Comparison of ENCODE assay signal across 8 cellular contexts in genomic region chr12:53352331-53353258, GRCh38. TPM values are rescaled to one million over a fixed set of nuclear protein-coding genes. Genes with fewer than 3 reads are reported as not detected.
A peak's percentile ranks its signal among the peaks of the same experiment; 100 is the strongest.
DNase-seq lines count a peak whose midpoint lies in the region; ATAC-seq and TF ChIP-seq lines count a peak whose summit lies in the region.

No MANE protein-coding gene starts in this region.

- in situ Hi-C loops in GM23248 (cut with MboI), result no loop called here

- peaks cover 3% of the 10 kb centered on the region; the same call in 1 of the 2 replicates for H3K4me1 ChIP-seq in GM23248 (ENCODE audit: insufficient read depth)

- H3K4me3 Mint-ChIP-seq in activated naive CD4-positive, alpha-beta T cell treated with anti-CD3 and anti-CD28 coated beads, Interleukin-2, amount 10 ng/mL, durations not matched to agents 7 days and 5 days, result no peak overlapping the region
- H3K4me3 Mint-ChIP-seq in glutamatergic neuron (ENCODE audit: unreplicated experiment), result no peak overlapping the region

- H3K27me3 ChIP-seq in GM23248 (replicated peaks; ENCODE audit: insufficient read depth), result no peaks in the 10 kb centered on the region

- no peaks in the 10 kb centered on the region for H3K9me3 Mint-ChIP-seq in activated naive CD4-positive, alpha-beta T cell treated with anti-CD3 and anti-CD28 coated beads, Interleukin-2, amount 10 ng/mL, durations not matched to agents 7 days and 5 days
- peaks cover 6% of the 10 kb centered on the region for H3K9me3 Mint-ChIP-seq in glutamatergic neuron (ENCODE audit: unreplicated experiment)

- CTCF ChIA-PET in activated naive CD4-positive, alpha-beta T cell treated with anti-CD3 and anti-CD28 coated beads, Interleukin-2, amount 10 ng/mL, durations not matched to agents 7 days and 5 days (lab: Charles Lee), result interaction anchor here (0.6 to 7.5 kb wide), 35 partner anchors 9 to 193 kb away, joined by 3 to 162 read pairs (median 5); partner anchors contain the start of genes AAAS, AMHR2, NPFF and SP1

- H3K27me3 Mint-ChIP-seq in activated naive CD4-positive, alpha-beta T cell treated with anti-CD3 and anti-CD28 coated beads, Interleukin-2, amount 10 ng/mL, durations not matched to agents 7 days and 5 days, result peaks cover 5% of the 10 kb centered on the region
- no peaks in the 10 kb centered on the region for H3K27me3 Mint-ChIP-seq in glutamatergic neuron (ENCODE audit: unreplicated experiment)

- H3K36me3 ChIP-seq in GM23248 (ENCODE audit: low read depth), result no peaks in the 10 kb centered on the region

- H3K4me3 ChIP-seq in GM23248, result no peak overlapping the region

- H4K20me1 ChIP-seq in GM23248 (ENCODE audit: insufficient read depth), result no peaks in the 10 kb centered on the region

- H3K9me3 ChIP-seq in GM23248 (ENCODE audit: low read depth), result no peaks in the 10 kb centered on the region

- 46 to 50% methylated on average over 22 of the region's 22 CpGs for WGBS in GM23248 (ENCODE audit: low coverage in 1 of 2, low lambda C conversion rate in 2 of 2, missing lambda C conversion rate in 2 of 2), 2 experiments

- H3K9ac ChIP-seq in GM23248, result no peak overlapping the region

- no peak overlapping the region for H3K4me2 ChIP-seq in GM23248 (ENCODE audit: unreplicated experiment)

- ATAC-seq in SK-N-SH treated with all-trans-retinoic acid at 6 μM for 48 hours, result peak; percentile 100

- TF ChIP-seq CTCF in glutamatergic neuron (IDR thresholded peaks at IDR 0.05; ENCODE audit: partially characterized antibody, unreplicated experiment), result peak; percentile 87

- peaks cover 9% of the 10 kb centered on the region for H3K4me1 Mint-ChIP-seq in activated naive CD4-positive, alpha-beta T cell treated with anti-CD3 and anti-CD28 coated beads, Interleukin-2, amount 10 ng/mL, durations not matched to agents 7 days and 5 days
- no peaks in the 10 kb centered on the region for H3K4me1 Mint-ChIP-seq in glutamatergic neuron (ENCODE audit: low read depth, unreplicated experiment)

- no peak overlapping the region for H3K27ac ChIP-seq in GM23248

- DNase-seq in DMS 273 (lab: John Stamatoyannopoulos, UW; ENCODE audit: unreplicated experiment), result peak; percentile 86
- peak; percentile 83 for DNase-seq in GM23248
- DNase-seq in NCI-H1105 treated with DMSO at 0.1 percent for 48 hours (lab: John Stamatoyannopoulos, UW), result peak; percentile 52
- DNase-seq in activated naive CD4-positive, alpha-beta T cell treated with anti-CD3 and anti-CD28 coated beads, Interleukin-2, amount 10 ng/mL, durations not matched to agents 7 days and 5 days, result peak; percentile 90
- DNase-seq in glutamatergic neuron, result peak; percentile 76
- peak; percentile 94 for DNase-seq in pons (ENCODE audit: low spot score)
- DNase-seq in ureter (ENCODE audit: low spot score), result peak; percentile 92

- no peaks in the 10 kb centered on the region for H3K79me2 ChIP-seq in GM23248 (ENCODE audit: insufficient read depth)

- H3K36me3 Mint-ChIP-seq in activated naive CD4-positive, alpha-beta T cell treated with anti-CD3 and anti-CD28 coated beads, Interleukin-2, amount 10 ng/mL, durations not matched to agents 7 days and 5 days, result no peaks in the 10 kb centered on the region
- no peaks in the 10 kb centered on the region for H3K36me3 Mint-ChIP-seq in glutamatergic neuron (ENCODE audit: unreplicated experiment)

- peak overlapping the region; percentile 27 for H2AFZ ChIP-seq in GM23248

- peaks cover 11% of the 10 kb centered on the region; the same call in 1 of the 2 replicates for H3F3A ChIP-seq in GM23248 (ENCODE audit: insufficient read depth)

- H3K9me2 ChIP-seq in GM23248 (ENCODE audit: insufficient read depth), result no peaks in the 10 kb centered on the region

- peak overlapping the region; percentile 2 for H3K27ac Mint-ChIP-seq in activated naive CD4-positive, alpha-beta T cell treated with anti-CD3 and anti-CD28 coated beads, Interleukin-2, amount 10 ng/mL, durations not matched to agents 7 days and 5 days
- no peak overlapping the region for H3K27ac Mint-ChIP-seq in glutamatergic neuron (ENCODE audit: unreplicated experiment)

TF ChIP-seq in SK-N-SH treated with all-trans-retinoic acid at 6 μM for 48 hours, 23 proteins besides CTCF, POLR2A, EP300 and RAD21:
- TF ChIP-seq ZC3H10 (CRISPR knock-in tag; IDR thresholded peaks at IDR 0.05), result no peak
- no peak for TF ChIP-seq TCF4 (CRISPR knock-in tag; IDR thresholded peaks at IDR 0.05; ENCODE audit: borderline replicate concordance)
- no peak for TF ChIP-seq ZFP30 (CRISPR knock-in tag; IDR thresholded peaks at IDR 0.05)
- TF ChIP-seq ZNF8 (CRISPR knock-in tag; IDR thresholded peaks at IDR 0.05), result no peak
- TF ChIP-seq ISL1 (CRISPR knock-in tag; IDR thresholded peaks at IDR 0.05), result no peak
- no peak for TF ChIP-seq ZFP3 (CRISPR knock-in tag; IDR thresholded peaks at IDR 0.05)
- TF ChIP-seq RARB (CRISPR knock-in tag; IDR thresholded peaks at IDR 0.05), result no peak
- TF ChIP-seq TSHZ2 (CRISPR knock-in tag; IDR thresholded peaks at IDR 0.05), result no peak
- TF ChIP-seq CREB5 (CRISPR knock-in tag; IDR thresholded peaks at IDR 0.05; ENCODE audit: low read depth), result no peak
- no peak for TF ChIP-seq POU6F1 (CRISPR knock-in tag; IDR thresholded peaks at IDR 0.05; ENCODE audit: borderline replicate concordance, low read depth)
- TF ChIP-seq ARNTL (CRISPR knock-in tag; IDR thresholded peaks at IDR 0.05; ENCODE audit: borderline replicate concordance, low read depth), result no peak

RNA-seq across cellular contexts. Expression of gene SP7, which starts 16.4 kb away (rescaled TPM):
- not detected in 2 replicates for total RNA-seq in GM23248 (2014; rRNA removed; shearing (Covaris generic))
- polyA plus RNA-seq in GM23248 (2016; fragmentation: Nextera tagmentation; extraction: Ambion mirVana), result not detected in 2 replicates
- total RNA-seq in glutamatergic neuron (ENCODE audit: unreplicated experiment) (not detected), ureter (not detected)

RNA-seq across cellular contexts. Expression of gene SP1, which starts 27.4 kb away (rescaled TPM):
- total RNA-seq in GM23248 (2014; rRNA removed; shearing (Covaris generic)), result 30.3 and 37.8 TPM in 2 replicates
- polyA plus RNA-seq in GM23248 (2016; fragmentation: Nextera tagmentation; extraction: Ambion mirVana), result 3.6 and 3.8 TPM in 2 replicates
- total RNA-seq in glutamatergic neuron (ENCODE audit: unreplicated experiment) (34.8 TPM), ureter (104 TPM)

RNA-seq across cellular contexts. Expression of gene AAAS, which starts 31.2 kb away (rescaled TPM):
- 63.4 and 72.0 TPM in 2 replicates for total RNA-seq in GM23248 (2014; rRNA removed; shearing (Covaris generic))
- 46.6 and 49.7 TPM in 2 replicates for polyA plus RNA-seq in GM23248 (2016; fragmentation: Nextera tagmentation; extraction: Ambion mirVana)
- total RNA-seq in glutamatergic neuron (ENCODE audit: unreplicated experiment) (57.5 TPM), ureter (44.1 TPM)

RNA-seq across cellular contexts. Expression of gene MYG1, which starts 53.1 kb away (rescaled TPM):
- total RNA-seq in GM23248 (2014; rRNA removed; shearing (Covaris generic)), result 39.6 and 48.9 TPM in 2 replicates
- 47.8 and 52.4 TPM in 2 replicates for polyA plus RNA-seq in GM23248 (2016; fragmentation: Nextera tagmentation; extraction: Ambion mirVana)
- 66.1 TPM for total RNA-seq in glutamatergic neuron (ENCODE audit: unreplicated experiment)
- 50.0 TPM for total RNA-seq in ureter

RNA-seq across cellular contexts. Expression of gene PFDN5, which starts 57.3 kb away (rescaled TPM):
- 380 and 393 TPM in 2 replicates for total RNA-seq in GM23248 (2014; rRNA removed; shearing (Covaris generic))
- 609 and 625 TPM in 2 replicates for polyA plus RNA-seq in GM23248 (2016; fragmentation: Nextera tagmentation; extraction: Ambion mirVana)
- 292 TPM for total RNA-seq in glutamatergic neuron (ENCODE audit: unreplicated experiment)
- 468 TPM for total RNA-seq in ureter
